ENCODE assay signal across 20 cellular contexts in the genomic region with DNA sequence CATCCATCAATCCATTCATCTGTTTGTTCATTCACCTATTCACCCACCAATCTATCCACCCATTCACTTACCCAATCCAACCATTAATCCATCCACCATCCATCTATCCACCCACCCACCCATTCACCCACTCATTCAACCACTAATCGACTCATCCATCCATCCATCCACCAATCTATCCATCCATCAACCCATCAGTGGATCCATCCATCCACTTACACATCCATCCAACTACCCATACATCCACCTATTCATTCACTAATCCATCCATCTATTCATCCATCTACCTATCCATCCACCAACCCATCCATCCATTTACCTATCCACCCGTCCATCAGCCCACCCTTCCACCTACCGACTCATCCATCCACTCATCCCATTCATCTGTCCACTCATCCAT.
"Had no signal": no experiment of that assay in that cellular context is flagged by ENCODE, and none has a peak within 500 bp of the region (broad histone marks: within the 10 kb centered on the region; RNA-seq: fewer than 3 reads in every experiment).

No MANE protein-coding gene starts in this region.

- H3K9me3 ChIP-seq: SJCRH30 had no signal

- H3K4me3 ChIP-seq: SJCRH30 had no signal

- H3K36me3 ChIP-seq: SJCRH30 had no signal

- H3K27ac ChIP-seq: KMS-11, RWPE1, SJCRH30 had no signal

- DNase-seq: IMR-90, Kasumi-1, MM.1S, NCI-H1092 treated with DMSO at 0.1 percent for 48 hours, NCI-H1436, NCI-H187, NCI-H2029, NCI-H2081 treated with DMSO at 0.1 percent for 48 hours, NCI-H2171, NCI-H226, NCI-H446, NCI-H510A, NCI-H524 treated with DMSO at 0.1 percent for 48 hours, NCI-H69, NCI-H774, SHP77 treated with DMSO at 0.1 percent for 48 hours, SJCRH30 had no signal

- ATAC-seq: SK-N-SH treated with all-trans-retinoic acid at 6 μM for 48 hours had no signal

- H3K4me2 ChIP-seq: KMS-11 had no signal

- H3K9ac ChIP-seq: KMS-11 had no signal
